Comparison of ENCODE assay signal across 22 cellular contexts in genomic region chr1:36658838-36659237, GRCh38.
"Had no signal": no experiment of that assay in that cellular context is flagged by ENCODE, and none has a peak within 500 bp of the region (broad histone marks: within the 10 kb centered on the region; RNA-seq: fewer than 3 reads in every experiment).

No MANE protein-coding gene starts in this region.

- H3K27me3 ChIP-seq: colonic mucosa, ovary, thyroid gland had no signal

- H3K27ac ChIP-seq: breast epithelium, colonic mucosa, dorsolateral prefrontal cortex, esophagus muscularis mucosa, gastrocnemius medialis, neutrophil, ovary, prostate gland, thyroid gland had no signal

- H3K4me1 ChIP-seq: colonic mucosa, esophagus muscularis mucosa, gastrocnemius medialis, prostate gland, thyroid gland had no signal

- H3K36me3 ChIP-seq: breast epithelium, colonic mucosa, esophagus muscularis mucosa, gastrocnemius medialis, neutrophil, ovary, prostate gland, thyroid gland had no signal

- DNase-seq: activated CD4-positive, alpha-beta memory T cell treated with anti-CD3 and anti-CD28 coated beads for 36 hours; activated CD4-positive, alpha-beta T cell treated with anti-CD3 and anti-CD28 coated beads for 48 hours; activated effector memory CD4-positive, alpha-beta T cell treated with Interleukin-2 at 50 U/mL for 16 hours; activated naive CD4-positive, alpha-beta T cell treated with anti-CD3 and anti-CD28 coated beads for 36 hours; activated naive CD8-positive, alpha-beta T cell treated with anti-CD3 and anti-CD28 coated beads, Interleukin-2, amount 10 ng/mL, durations not matched to agents 7 days and 5 days; activated T-cell treated with anti-CD3 and anti-CD28 coated beads, Interleukin-2, amount 50 U/mL, for 72 hours; amniotic stem cell; colonic mucosa; dorsolateral prefrontal cortex; effector memory CD8-positive, alpha-beta T cell; gastrocnemius medialis; hippocampal formation; ovary; stimulated activated CD4-positive, alpha-beta T cell treated with anti-CD3 and anti-CD28 coated beads, Interleukin-4, amount 100 ng/mL, for 4 hours; stimulated activated naive CD8-positive, alpha-beta T cell treated with anti-CD3 and anti-CD28 coated beads, Interleukin-15, Interleukin-2, amounts not matched to agents 100 U/mL and 50 U/mL, for 24 hours; substantia nigra; T1000; thyroid gland had no signal

- H3K9me3 ChIP-seq: breast epithelium, colonic mucosa, esophagus muscularis mucosa, gastrocnemius medialis, neutrophil, ovary, prostate gland, thyroid gland had no signal

- H3K4me3 ChIP-seq: breast epithelium, colonic mucosa, dorsolateral prefrontal cortex, esophagus muscularis mucosa, gastrocnemius medialis, ovary, prostate gland, thyroid gland had no signal
